In genomic region chr1:14738647-14739046, GRCh38 we compare ENCODE assay signal across 22 cellular contexts.
"Had no signal": no experiment of that assay in that cellular context is flagged by ENCODE, and none has a peak within 500 bp of the region (broad histone marks: within the 10 kb centered on the region; RNA-seq: fewer than 3 reads in every experiment).

No MANE protein-coding gene starts in this region.

- H3K36me3 ChIP-seq: breast epithelium, Peyer's patch, SJSA1 had no signal

- FAIRE-seq: TTC549 had no signal

- H3K9me3 ChIP-seq: breast epithelium, Peyer's patch, SJSA1, SK-N-SH had no signal

- ATAC-seq: activated CD8-positive, alpha-beta memory T cell treated with anti-CD3 and anti-CD28 coated beads, Interleukin-2, amount 10 ng/mL, durations not matched to agents 7 days and 5 days; activated naive CD8-positive, alpha-beta T cell treated with anti-CD3 and anti-CD28 coated beads, Interleukin-2, amount 50 U/mL, for 24 hours; WTC11 had no signal

- H3K9me2 ChIP-seq: SK-N-SH had no signal

- H3K4me2 ChIP-seq: SK-N-SH had no signal

- DNase-seq: activated CD4-positive, alpha-beta memory T cell treated with anti-CD3 and anti-CD28 coated beads, Interleukin-2, amount 10 ng/mL, durations not matched to agents 7 days and 5 days; activated CD4-positive, alpha-beta T cell treated with anti-CD3 and anti-CD28 coated beads for 1 hour; activated CD4-positive, alpha-beta T cell treated with anti-CD3 and anti-CD28 coated beads for 48 hours; activated CD8-positive, alpha-beta memory T cell treated with anti-CD3 and anti-CD28 coated beads for 24 hours; activated CD8-positive, alpha-beta memory T cell treated with anti-CD3 and anti-CD28 coated beads, Interleukin-2, amount 10 ng/mL, durations not matched to agents 7 days and 5 days; activated CD8-positive, alpha-beta memory T cell treated with anti-CD3 and anti-CD28 coated beads, Interleukin-2, amount 50 U/mL, for 48 hours; activated effector memory CD4-positive, alpha-beta T cell treated with Interleukin-2 at 50 U/mL for 16 hours; activated naive CD4-positive, alpha-beta T cell treated with anti-CD3 and anti-CD28 coated beads, Interleukin-2, amount 10 ng/mL, durations not matched to agents 7 days and 5 days; activated naive CD8-positive, alpha-beta T cell treated with anti-CD3 and anti-CD28 coated beads, Interleukin-2, amount 50 U/mL, for 24 hours; activated T-cell treated with anti-CD3 and anti-CD28 coated beads, Interleukin-2, amount 50 U/mL, for 48 hours; anterior cingulate cortex; NCI-H187; NCI-H2107; NCI-H2171; NCI-H526 treated with DMSO at 0.1 percent for 48 hours; Peyer's patch; RPMI8226; SK-N-SH had no signal

- H3K9ac ChIP-seq: SK-N-SH had no signal

- H3K27ac ChIP-seq: breast epithelium, Peyer's patch, SJSA1 had no signal

- H3K4me1 ChIP-seq: breast epithelium, Peyer's patch had no signal

- H3K4me3 ChIP-seq: breast epithelium, Peyer's patch, SJSA1 had no signal

- H3K27me3 ChIP-seq: breast epithelium, Peyer's patch, SJSA1 had no signal
